Comparison of ENCODE assay signal across 36 cellular contexts in the genomic region with DNA sequence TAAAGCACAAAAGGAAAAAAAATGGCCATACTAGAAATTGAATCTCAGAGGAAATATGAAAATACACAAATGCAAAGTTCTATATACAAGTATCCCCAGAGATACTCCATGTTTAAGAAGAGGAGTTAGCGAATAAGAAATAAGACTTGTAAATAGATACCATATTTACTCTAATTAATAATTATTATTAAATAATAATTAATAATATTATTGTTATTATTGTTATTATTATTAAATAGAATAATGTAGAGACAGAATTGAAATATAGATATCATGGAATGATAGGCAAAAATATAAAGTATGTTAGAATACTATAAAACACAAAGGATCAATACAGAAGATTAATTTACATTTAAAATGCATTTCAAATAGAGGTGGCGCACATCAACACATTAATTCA.
"Had no signal": no experiment of that assay in that cellular context is flagged by ENCODE, and none has a peak within 500 bp of the region (broad histone marks: within the 10 kb centered on the region; RNA-seq: fewer than 3 reads in every experiment).

No MANE protein-coding gene starts in this region.

- H3K36me3 ChIP-seq: adrenal gland, cardiac muscle cell, esophagus muscularis mucosa, gastroesophageal sphincter, heart right ventricle had no signal

- H3K27me3 Mint-ChIP-seq: activated B cell treated with CpG ODN at 0.5 μM for 24 hours; activated CD4-positive, alpha-beta memory T cell treated with anti-CD3 and anti-CD28 coated beads for 36 hours; activated CD4-positive, alpha-beta T cell treated with anti-CD3 and anti-CD28 coated beads for 36 hours; activated CD4-positive, alpha-beta T cell treated with anti-CD3 and anti-CD28 coated beads, Interleukin-2, amount 10 ng/mL, durations not matched to agents 24 days and 14 days; activated CD8-positive, alpha-beta memory T cell treated with anti-CD3 and anti-CD28 coated beads, Interleukin-2, amount 10 ng/mL, durations not matched to agents 7 days and 5 days; activated naive CD4-positive, alpha-beta T cell treated with anti-CD3 and anti-CD28 coated beads, Interleukin-2, amount 50 U/mL, for 24 hours; activated naive CD8-positive, alpha-beta T cell treated with anti-CD3 and anti-CD28 coated beads for 36 hours; activated naive CD8-positive, alpha-beta T cell treated with anti-CD3 and anti-CD28 coated beads, Interleukin-2, amount 50 U/mL, for 24 hours; dendritic cell treated with granulocyte-macrophage colony-stimulating factor and Interleukin-4, amounts not matched to agents 40 ng/mL and 50 ng/mL, for 4 days had no signal

- H3K9me3 ChIP-seq: adrenal gland, body of pancreas, esophagus muscularis mucosa, gastroesophageal sphincter, heart right ventricle had no signal

- H3K36me3 Mint-ChIP-seq: activated CD4-positive, alpha-beta memory T cell treated with anti-CD3 and anti-CD28 coated beads for 36 hours; activated CD8-positive, alpha-beta memory T cell treated with anti-CD3 and anti-CD28 coated beads, Interleukin-2, amount 10 ng/mL, durations not matched to agents 7 days and 5 days; activated naive CD4-positive, alpha-beta T cell treated with anti-CD3 and anti-CD28 coated beads, Interleukin-2, amount 50 U/mL, for 24 hours; activated naive CD8-positive, alpha-beta T cell treated with anti-CD3 and anti-CD28 coated beads for 36 hours had no signal

- DNase-seq: activated B cell treated with CpG ODN at 0.5 μM for 24 hours; activated CD4-positive, alpha-beta memory T cell treated with anti-CD3 and anti-CD28 coated beads for 36 hours; activated CD4-positive, alpha-beta T cell treated with anti-CD3 and anti-CD28 coated beads for 36 hours; activated CD4-positive, alpha-beta T cell treated with anti-CD3 and anti-CD28 coated beads, Interleukin-2, amount 10 ng/mL, durations not matched to agents 24 days and 14 days; activated CD4-positive, CD25-positive, alpha-beta regulatory T cell treated with anti-CD3 and anti-CD28 coated beads, Interleukin-2, amount 50 U/mL, for 72 hours; activated CD8-positive, alpha-beta memory T cell treated with anti-CD3 and anti-CD28 coated beads, Interleukin-2, amount 10 ng/mL, durations not matched to agents 7 days and 5 days; activated CD8-positive, alpha-beta memory T cell treated with anti-CD3 and anti-CD28 coated beads, Interleukin-2, amount 50 U/mL, for 4 hours; activated CD8-positive, alpha-beta T cell treated with anti-CD3 and anti-CD28 coated beads, Interleukin-2, amount 10 ng/mL, durations not matched to agents 7 days and 5 days; activated effector memory CD4-positive, alpha-beta T cell treated with anti-CD3 and anti-CD28 coated beads, Interleukin-2, amount 50 U/mL, for 16 hours; activated naive CD4-positive, alpha-beta T cell treated with anti-CD3 and anti-CD28 coated beads for 36 hours; activated naive CD8-positive, alpha-beta T cell treated with anti-CD3 and anti-CD28 coated beads for 36 hours; activated naive CD8-positive, alpha-beta T cell treated with anti-CD3 and anti-CD28 coated beads, Interleukin-2, amount 50 U/mL, for 24 hours; activated T-cell treated with anti-CD3 and anti-CD28 coated beads, Interleukin-2, amount 50 U/mL, for 1 hour; activated T-cell treated with anti-CD3 and anti-CD28 coated beads, Interleukin-2, amount 50 U/mL, for 48 hours; adrenal gland; amygdala; aorta; body of pancreas; central memory CD4-positive, alpha-beta T cell; cerebellar nuclear complex; dorsolateral prefrontal cortex; effector memory CD4-positive, alpha-beta T cell; endodermal cell; erythroblast; foreskin keratinocyte; heart right ventricle; T-helper 2 cell had no signal

- ATAC-seq: activated CD4-positive, alpha-beta T cell treated with anti-CD3 and anti-CD28 coated beads for 36 hours; activated CD8-positive, alpha-beta memory T cell treated with anti-CD3 and anti-CD28 coated beads, Interleukin-2, amount 10 ng/mL, durations not matched to agents 7 days and 5 days; activated CD8-positive, alpha-beta T cell treated with anti-CD3 and anti-CD28 coated beads, Interleukin-2, amount 10 ng/mL, durations not matched to agents 7 days and 5 days; activated naive CD8-positive, alpha-beta T cell treated with anti-CD3 and anti-CD28 coated beads, Interleukin-2, amount 50 U/mL, for 24 hours; body of pancreas; foreskin keratinocyte; gastroesophageal sphincter; heart right ventricle had no signal

- H3K27ac Mint-ChIP-seq: activated B cell treated with CpG ODN at 0.5 μM for 24 hours; activated CD4-positive, alpha-beta memory T cell treated with anti-CD3 and anti-CD28 coated beads for 36 hours; activated CD4-positive, alpha-beta T cell treated with anti-CD3 and anti-CD28 coated beads for 36 hours; activated CD4-positive, alpha-beta T cell treated with anti-CD3 and anti-CD28 coated beads, Interleukin-2, amount 10 ng/mL, durations not matched to agents 24 days and 14 days; activated CD8-positive, alpha-beta memory T cell treated with anti-CD3 and anti-CD28 coated beads, Interleukin-2, amount 10 ng/mL, durations not matched to agents 7 days and 5 days; activated CD8-positive, alpha-beta T cell treated with anti-CD3 and anti-CD28 coated beads, Interleukin-2, amount 10 ng/mL, durations not matched to agents 7 days and 5 days; activated naive CD4-positive, alpha-beta T cell treated with anti-CD3 and anti-CD28 coated beads for 36 hours; activated naive CD4-positive, alpha-beta T cell treated with anti-CD3 and anti-CD28 coated beads, Interleukin-2, amount 50 U/mL, for 24 hours; activated naive CD8-positive, alpha-beta T cell treated with anti-CD3 and anti-CD28 coated beads for 36 hours; activated naive CD8-positive, alpha-beta T cell treated with anti-CD3 and anti-CD28 coated beads, Interleukin-2, amount 50 U/mL, for 24 hours; activated T-helper 1 cell treated with anti-CD3 and anti-CD28 coated beads, Interleukin-12 subunit alpha, Interleukin-12 subunit beta, Interleukin-2, Interleukin-4 antibody, amounts not matched to agents 30 ng/mL and 10 ng/mL and 1 ng/mL, durations not matched to agents 14 hours and 24 hours and 36 hours; activated T-helper 2 cell treated with anti-CD3 and anti-CD28 coated beads, Interferon-gamma antibody, Interleukin-2, Interleukin-4, amounts not matched to agents 10 μg/mL and 5 μg/mL and 100 μg/mL, durations not matched to agents 14 hours and 24 hours and 36 hours; dendritic cell treated with granulocyte-macrophage colony-stimulating factor and Interleukin-4, amounts not matched to agents 40 ng/mL and 50 ng/mL, for 4 days; endodermal cell had no signal

- H3K4me1 ChIP-seq: adrenal gland, body of pancreas, esophagus muscularis mucosa, gastroesophageal sphincter had no signal

- H3K9me3 Mint-ChIP-seq: activated CD4-positive, alpha-beta memory T cell treated with anti-CD3 and anti-CD28 coated beads for 36 hours; activated CD4-positive, alpha-beta T cell treated with anti-CD3 and anti-CD28 coated beads, Interleukin-2, amount 10 ng/mL, durations not matched to agents 24 days and 14 days; endodermal cell had no signal

- H3K4me3 ChIP-seq: adrenal gland, body of pancreas, cardiac muscle cell, coronary artery, dorsolateral prefrontal cortex, esophagus muscularis mucosa, gastroesophageal sphincter, heart right ventricle had no signal

- H3K27me3 ChIP-seq: adrenal gland, body of pancreas, cardiac muscle cell, dorsolateral prefrontal cortex, esophagus muscularis mucosa, foreskin keratinocyte, gastroesophageal sphincter, heart right ventricle had no signal

- H3K4me3 Mint-ChIP-seq: activated B cell treated with CpG ODN at 0.5 μM for 24 hours; activated CD4-positive, alpha-beta memory T cell treated with anti-CD3 and anti-CD28 coated beads for 36 hours; activated CD4-positive, alpha-beta T cell treated with anti-CD3 and anti-CD28 coated beads for 36 hours; activated CD4-positive, alpha-beta T cell treated with anti-CD3 and anti-CD28 coated beads, Interleukin-2, amount 10 ng/mL, durations not matched to agents 24 days and 14 days; activated CD8-positive, alpha-beta memory T cell treated with anti-CD3 and anti-CD28 coated beads, Interleukin-2, amount 10 ng/mL, durations not matched to agents 7 days and 5 days; activated CD8-positive, alpha-beta T cell treated with anti-CD3 and anti-CD28 coated beads, Interleukin-2, amount 10 ng/mL, durations not matched to agents 7 days and 5 days; activated naive CD4-positive, alpha-beta T cell treated with anti-CD3 and anti-CD28 coated beads for 36 hours; activated naive CD4-positive, alpha-beta T cell treated with anti-CD3 and anti-CD28 coated beads, Interleukin-2, amount 50 U/mL, for 24 hours; activated naive CD8-positive, alpha-beta T cell treated with anti-CD3 and anti-CD28 coated beads for 36 hours; activated naive CD8-positive, alpha-beta T cell treated with anti-CD3 and anti-CD28 coated beads, Interleukin-2, amount 50 U/mL, for 24 hours; activated T-helper 1 cell treated with anti-CD3 and anti-CD28 coated beads, Interleukin-12 subunit alpha, Interleukin-12 subunit beta, Interleukin-2, Interleukin-4 antibody, amounts not matched to agents 30 ng/mL and 10 ng/mL and 1 ng/mL, durations not matched to agents 14 hours and 24 hours and 36 hours; dendritic cell treated with granulocyte-macrophage colony-stimulating factor and Interleukin-4, amounts not matched to agents 40 ng/mL and 50 ng/mL, for 4 days; endodermal cell had no signal

- H3K27ac ChIP-seq: adrenal gland, body of pancreas, cardiac muscle cell, coronary artery, dorsolateral prefrontal cortex, esophagus muscularis mucosa, foreskin keratinocyte, gastroesophageal sphincter, heart right ventricle, VCaP had no signal

- H3K4me1 Mint-ChIP-seq: activated B cell treated with CpG ODN at 0.5 μM for 24 hours; activated CD4-positive, alpha-beta T cell treated with anti-CD3 and anti-CD28 coated beads for 36 hours; activated CD4-positive, alpha-beta T cell treated with anti-CD3 and anti-CD28 coated beads, Interleukin-2, amount 10 ng/mL, durations not matched to agents 24 days and 14 days; activated CD8-positive, alpha-beta memory T cell treated with anti-CD3 and anti-CD28 coated beads, Interleukin-2, amount 10 ng/mL, durations not matched to agents 7 days and 5 days; activated naive CD4-positive, alpha-beta T cell treated with anti-CD3 and anti-CD28 coated beads, Interleukin-2, amount 50 U/mL, for 24 hours; activated naive CD8-positive, alpha-beta T cell treated with anti-CD3 and anti-CD28 coated beads for 36 hours; activated naive CD8-positive, alpha-beta T cell treated with anti-CD3 and anti-CD28 coated beads, Interleukin-2, amount 50 U/mL, for 24 hours; endodermal cell had no signal
